15 cellular contexts compared by ENCODE assay signal in genomic region chr2:200302940-200303727, GRCh38. TPM values are rescaled to one million over a fixed set of nuclear protein-coding genes. Genes with fewer than 3 reads are reported as not detected.
DNase-seq lines count a peak whose midpoint lies in the region; ATAC-seq and TF ChIP-seq lines count a peak whose summit lies in the region.
"Had no signal": no experiment of that assay in that cellular context is flagged by ENCODE, and none has a peak within 500 bp of the region (broad histone marks: within the 10 kb centered on the region; RNA-seq: fewer than 3 reads in every experiment).

No MANE protein-coding gene starts in this region.

- POLR2A ChIA-PET in PC-3 (lab: Charles Lee; ENCODE audit: unreplicated experiment): no interaction called here

- BruUV-seq in PC-3 (replicated peaks; lab: Mats Ljungman, UMichigan): no TSS peak

- H3K9ac ChIP-seq in PC-3 (ENCODE audit: low read length) (0 out of 2 replicates have a peak overlapping the region, but pooled peaks have one; percentile 2), smooth muscle cell (ENCODE audit: low read depth) (no peak overlapping the region)

- H3K4me3 ChIP-seq in PC-3 (ENCODE audit: low read length): no peak overlapping the region
- H3K4me3 ChIP-seq in smooth muscle cell: no peak overlapping the region
- H3K4me3 ChIP-seq: cardiac muscle cell, esophagus muscularis mucosa had no signal

- intact Hi-C loops in PC-3 (cut with micrococcal nuclease): loop anchor here (5.0 kb wide), 1 partner anchor 226 kb away; no protein-coding TSS in a partner anchor

- H3K9me3 ChIP-seq in PC-3 (ENCODE audit: low read length): no peaks in the 10 kb centered on the region
- H3K9me3 ChIP-seq in smooth muscle cell (replicated peaks; ENCODE audit: low read depth): no peaks in the 10 kb centered on the region
- H3K9me3 ChIP-seq: esophagus muscularis mucosa had no signal

- H3F3A ChIP-seq in PC-3 (ENCODE audit: low read length, unreplicated experiment): peaks cover 17% of the 10 kb centered on the region
- H3F3A ChIP-seq in smooth muscle cell (ENCODE audit: low read depth): peaks cover 7% of the 10 kb centered on the region

- TF ChIP-seq CTCF in PC-3 (conservative IDR thresholded peaks at IDR 0.05; ENCODE audit: low read depth, low read length) (no peak), smooth muscle cell (IDR thresholded peaks at IDR 0.05; ENCODE audit: borderline replicate concordance, insufficient read depth, poor library complexity, severe bottlenecking) (no peak)

- H3K36me3 ChIP-seq in PC-3 (ENCODE audit: low read depth, low read length): no peaks in the 10 kb centered on the region
- no peaks in the 10 kb centered on the region for H3K36me3 ChIP-seq in smooth muscle cell (ENCODE audit: low read depth)
- H3K36me3 ChIP-seq: cardiac muscle cell, esophagus muscularis mucosa had no signal

- peaks cover 12% of the 10 kb centered on the region for H3K4me1 Mint-ChIP-seq in activated T-cell treated with anti-CD3 and anti-CD28 coated beads, Interleukin-2, amount 50 U/mL, for 72 hours (ENCODE audit: low read depth)
- H3K4me1 Mint-ChIP-seq in activated T-cell treated with anti-CD3 and anti-CD28 coated beads, Interleukin-2, amount 50 U/mL, for 24 hours (ENCODE audit: low read depth): peaks cover 10% of the 10 kb centered on the region
- peaks cover 11% of the 10 kb centered on the region for H3K4me1 Mint-ChIP-seq in T-helper 2 cell treated with Interferon-gamma antibody and Interleukin-4, amounts not matched to agents 5 μg/mL and 100 μg/mL, for 36 hours (ENCODE audit: low read depth)

- H2AFZ ChIP-seq in PC-3 (ENCODE audit: low read length) (peak overlapping the region; percentile 19; the same call in 1 of the 2 replicates), smooth muscle cell (ENCODE audit: low read depth) (no peak overlapping the region)

- H3K4me2 ChIP-seq in PC-3 (ENCODE audit: low read length): peak overlapping the region; percentile 52
- H3K4me2 ChIP-seq in smooth muscle cell: peak overlapping the region; percentile 32

- H3K9me2 ChIP-seq in PC-3 (replicated peaks; ENCODE audit: low read length): no peaks in the 10 kb centered on the region

- DNase-seq in activated T-cell treated with anti-CD3 and anti-CD28 coated beads, Interleukin-2, amount 50 U/mL, for 72 hours: peak; percentile 2 to 18
- DNase-seq in activated T-cell treated with anti-CD3 and anti-CD28 coated beads, Interleukin-2, amount 50 U/mL, for 24 hours: no peak
- DNase-seq in PC-3 (peak; percentile 97), epithelial cell of prostate (ENCODE audit: low read depth, low spot score) (peak; percentile 95), smooth muscle cell (lab: John Stamatoyannopoulos, UW; ENCODE audit: unreplicated experiment) (no peak), KG1 (lab: John Stamatoyannopoulos, UW) (no peak)
- no peak for DNase-seq in T-helper 2 cell treated with Interferon-gamma antibody and Interleukin-4, amounts not matched to agents 5 μg/mL and 100 μg/mL, for 36 hours (ENCODE audit: low spot score)
- DNase-seq: activated CD8-positive, alpha-beta memory T cell treated with anti-CD3 and anti-CD28 coated beads, Interleukin-2, amount 50 U/mL, for 48 hours; GDM1; immature natural killer cell; NCI-H1105; T-helper 17 cell had no signal

- H3K27me3 ChIP-seq in PC-3 (ENCODE audit: low read length): no peaks in the 10 kb centered on the region
- no peaks in the 10 kb centered on the region for H3K27me3 ChIP-seq in smooth muscle cell (ENCODE audit: low read depth)
- H3K27me3 ChIP-seq: cardiac muscle cell, esophagus muscularis mucosa had no signal

- H3K9me3 Mint-ChIP-seq in activated T-cell treated with anti-CD3 and anti-CD28 coated beads, Interleukin-2, amount 50 U/mL, for 72 hours: no peaks in the 10 kb centered on the region
- no peaks in the 10 kb centered on the region for H3K9me3 Mint-ChIP-seq in activated T-cell treated with anti-CD3 and anti-CD28 coated beads, Interleukin-2, amount 50 U/mL, for 24 hours
- H3K9me3 Mint-ChIP-seq in T-helper 2 cell treated with Interferon-gamma antibody and Interleukin-4, amounts not matched to agents 5 μg/mL and 100 μg/mL, for 36 hours: no peaks in the 10 kb centered on the region
- H3K9me3 Mint-ChIP-seq: immature natural killer cell had no signal

- H3K4me3 Mint-ChIP-seq in activated T-cell treated with anti-CD3 and anti-CD28 coated beads, Interleukin-2, amount 50 U/mL, for 72 hours: no peak overlapping the region
- no peak overlapping the region for H3K4me3 Mint-ChIP-seq in activated T-cell treated with anti-CD3 and anti-CD28 coated beads, Interleukin-2, amount 50 U/mL, for 24 hours
- no peak overlapping the region for H3K4me3 Mint-ChIP-seq in T-helper 2 cell treated with Interferon-gamma antibody and Interleukin-4, amounts not matched to agents 5 μg/mL and 100 μg/mL, for 36 hours
- H3K4me3 Mint-ChIP-seq: immature natural killer cell, T-helper 17 cell had no signal

- H3K27me3 Mint-ChIP-seq in activated T-cell treated with anti-CD3 and anti-CD28 coated beads, Interleukin-2, amount 50 U/mL, for 72 hours (ENCODE audit: low read depth): peaks cover 27% of the 10 kb centered on the region
- H3K27me3 Mint-ChIP-seq in activated T-cell treated with anti-CD3 and anti-CD28 coated beads, Interleukin-2, amount 50 U/mL, for 24 hours: peaks cover 18% of the 10 kb centered on the region
- peaks cover 16% of the 10 kb centered on the region for H3K27me3 Mint-ChIP-seq in T-helper 2 cell treated with Interferon-gamma antibody and Interleukin-4, amounts not matched to agents 5 μg/mL and 100 μg/mL, for 36 hours (ENCODE audit: low read depth)

- peaks cover 42% of the 10 kb centered on the region for H3K79me2 ChIP-seq in PC-3 (ENCODE audit: low read length)
- H3K79me2 ChIP-seq in smooth muscle cell (ENCODE audit: low read depth): peaks cover 32% of the 10 kb centered on the region

- H4K20me1 ChIP-seq in PC-3 (ENCODE audit: low read length): peaks cover 6% of the 10 kb centered on the region
- peaks cover 1% of the 10 kb centered on the region for H4K20me1 ChIP-seq in smooth muscle cell (ENCODE audit: low read depth)

- peak in 1 of 2 donors; percentile 41 for ATAC-seq in activated T-cell treated with anti-CD3 and anti-CD28 coated beads, Interleukin-2, amount 50 U/mL, for 72 hours (replicated peaks in 1 of 2)
- ATAC-seq in PC-3 (peak; percentile 27), GM21381 (IDR thresholded peaks at IDR 0.05; ENCODE audit: unreplicated experiment) (no peak)
- ATAC-seq: T-helper 17 cell had no signal

- WGBS in smooth muscle cell (ENCODE audit: low lambda C conversion rate): 80% methylated on average over 9 of the region's 9 CpGs

- CTCF ChIA-PET in PC-3 (lab: Charles Lee): no interaction called here

- no peak overlapping the region for H3K27ac Mint-ChIP-seq in activated T-cell treated with anti-CD3 and anti-CD28 coated beads, Interleukin-2, amount 50 U/mL, for 72 hours
- H3K27ac Mint-ChIP-seq in activated T-cell treated with anti-CD3 and anti-CD28 coated beads, Interleukin-2, amount 50 U/mL, for 24 hours: no peak overlapping the region
- no peak overlapping the region for H3K27ac Mint-ChIP-seq in T-helper 2 cell treated with Interferon-gamma antibody and Interleukin-4, amounts not matched to agents 5 μg/mL and 100 μg/mL, for 36 hours
- H3K27ac Mint-ChIP-seq: immature natural killer cell, T-helper 17 cell had no signal

- H3K36me3 Mint-ChIP-seq in activated T-cell treated with anti-CD3 and anti-CD28 coated beads, Interleukin-2, amount 50 U/mL, for 72 hours (ENCODE audit: insufficient read depth in 2 of 2): peaks cover 3 to 4% of the 10 kb centered on the region in 2 donors
- peaks cover 3% of the 10 kb centered on the region for H3K36me3 Mint-ChIP-seq in activated T-cell treated with anti-CD3 and anti-CD28 coated beads, Interleukin-2, amount 50 U/mL, for 24 hours (ENCODE audit: low read depth)
- H3K36me3 Mint-ChIP-seq in T-helper 2 cell treated with Interferon-gamma antibody and Interleukin-4, amounts not matched to agents 5 μg/mL and 100 μg/mL, for 36 hours (ENCODE audit: low read depth): peaks cover 4% of the 10 kb centered on the region
- H3K36me3 Mint-ChIP-seq: immature natural killer cell had no signal

- H3K27ac ChIP-seq in PC-3 (ENCODE audit: low read length) (peak overlapping the region; percentile 61), epithelial cell of prostate (peak overlapping the region; percentile 84), smooth muscle cell (ENCODE audit: low read depth) (peak overlapping the region; percentile 77)
- H3K27ac ChIP-seq: cardiac muscle cell, esophagus muscularis mucosa had no signal

- H3K4me1 ChIP-seq in PC-3 (ENCODE audit: insufficient read depth, low read length): peaks cover 54% of the 10 kb centered on the region
- H3K4me1 ChIP-seq in smooth muscle cell (ENCODE audit: low read depth): peaks cover 9% of the 10 kb centered on the region

RNA-seq across cellular contexts. Expression of gene SPATS2L, which starts 3.4 kb away (rescaled TPM):
- 10 to 100 TPM; 17.8 to 36.8 TPM for total RNA-seq in activated T-cell treated with anti-CD3 and anti-CD28 coated beads, Interleukin-2, amount 50 U/mL, for 72 hours
- total RNA-seq in PC-3 (2014; rRNA removed): 144 and 174 TPM in 2 replicates
- 314 and 356 TPM in 2 replicates for total RNA-seq in smooth muscle cell
- 394 and 432 TPM in 2 replicates for polyA plus RNA-seq in smooth muscle cell

Comparison
In these comparisons a context has a peak if more than half of its experiments do, and no peak if none do; other contexts are left out.
1. DNase-seq: peak in activated T-cell treated with anti-CD3 and anti-CD28 coated beads, Interleukin-2, amount 50 U/mL, for 72 hours (2 of 2), PC-3 (single experiment) and epithelial cell of prostate (single experiment); none in activated T-cell treated with anti-CD3 and anti-CD28 coated beads, Interleukin-2, amount 50 U/mL, for 24 hours (single experiment), smooth muscle cell (single experiment), KG1 (single experiment) and T-helper 2 cell treated with Interferon-gamma antibody and Interleukin-4, amounts not matched to agents 5 μg/mL and 100 μg/mL, for 36 hours (single experiment).
2. Peak in every context shown above with its lines, with median percentiles within 50 percentile points of each other: H3K27ac ChIP-seq.